In genomic region chr15:38563723-38564519, GRCh38 we compare ENCODE assay signal across 8 cellular contexts. TPM values are rescaled to one million over a fixed set of nuclear protein-coding genes. Genes with fewer than 3 reads are reported as not detected.
DNase-seq lines count a peak whose midpoint lies in the region; ATAC-seq and TF ChIP-seq lines count a peak whose summit lies in the region.

No MANE protein-coding gene starts in this region.

- no peaks in the 10 kb centered on the region for H3K9me3 ChIP-seq in CD4-positive, alpha-beta memory T cell (ENCODE audit: control insufficient read depth in 1 of 2, low read length in 2 of 2)
- H3K9me3 ChIP-seq in SK-N-MC (ENCODE audit: low read depth, low read length) = no peaks in the 10 kb centered on the region
- no peaks in the 10 kb centered on the region for H3K9me3 ChIP-seq in left ventricle myocardium inferior (replicated peaks)
- H3K9me3 ChIP-seq in prostate gland = no peaks in the 10 kb centered on the region
- no peaks in the 10 kb centered on the region for H3K9me3 ChIP-seq in uterus

- ATAC-seq in GM19438 (IDR thresholded peaks at IDR 0.05; ENCODE audit: low read depth, unreplicated experiment) (peak; percentile 54), HG03558 (IDR thresholded peaks at IDR 0.05; ENCODE audit: extremely low read depth, unreplicated experiment) (peak; percentile 39)

- DNase-seq in CD4-positive, alpha-beta memory T cell = peak; percentile 82 to 89 (median 84)
- DNase-seq in SK-N-MC (ENCODE audit: low read depth, low spot score) = no peak
- peak; percentile 64 for DNase-seq in left ventricle myocardium inferior
- peak; percentile 56 for DNase-seq in prostate gland (ENCODE audit: low spot score)
- peak in 1 of 2 donors; percentile 52 for DNase-seq in uterus

- H3K36me3 ChIP-seq in CD4-positive, alpha-beta memory T cell (ENCODE audit: insufficient read depth, low read length) = peaks cover 9% of the 10 kb centered on the region
- H3K36me3 ChIP-seq in SK-N-MC (ENCODE audit: insufficient read depth, low read length) (no peaks in the 10 kb centered on the region), left ventricle myocardium inferior (no peaks in the 10 kb centered on the region), prostate gland (no peaks in the 10 kb centered on the region), uterus (no peaks in the 10 kb centered on the region)

- peak overlapping the region; percentile 79 to 97 (median 95) for H3K27ac Mint-ChIP-seq in CD4-positive, alpha-beta memory T cell
- peak overlapping the region; percentile 98 for H3K27ac Mint-ChIP-seq in activated naive CD8-positive, alpha-beta T cell

- H3K4me1 ChIP-seq in CD4-positive, alpha-beta memory T cell (ENCODE audit: insufficient read depth, low read length) = peaks cover 64% of the 10 kb centered on the region
- peaks cover 14% of the 10 kb centered on the region for H3K4me1 ChIP-seq in left ventricle myocardium inferior
- peaks cover 5% of the 10 kb centered on the region for H3K4me1 ChIP-seq in prostate gland (replicated peaks)
- peaks cover 0 to 5% of the 10 kb centered on the region in 2 donors for H3K4me1 ChIP-seq in uterus

- peak overlapping the region; percentile 89 for H3K27ac ChIP-seq in CD4-positive, alpha-beta memory T cell (ENCODE audit: low read depth, low read length)
- H3K27ac ChIP-seq in SK-N-MC (no peak overlapping the region), left ventricle myocardium inferior (replicated peaks) (no peak overlapping the region), prostate gland (peak overlapping the region in 1 of 2 donors; percentile 45), uterus (no peak overlapping the region)

- H3K4me3 Mint-ChIP-seq in CD4-positive, alpha-beta memory T cell = peak overlapping the region; percentile 94 to 99 (median 98)
- peak overlapping the region; percentile 95 for H3K4me3 Mint-ChIP-seq in activated naive CD8-positive, alpha-beta T cell

- no peak for TF ChIP-seq POLR2A in prostate gland (IDR thresholded peaks at IDR 0.05)
- TF ChIP-seq POLR2A in uterus (IDR thresholded peaks at IDR 0.05) = no peak

- peak overlapping the region; percentile 95 to 97 for H3K4me3 ChIP-seq in CD4-positive, alpha-beta memory T cell (ENCODE audit: low read length in 2 of 2)
- H3K4me3 ChIP-seq in SK-N-MC = peak overlapping the region; percentile 52
- H3K4me3 ChIP-seq in left ventricle myocardium inferior = peak overlapping the region; percentile 72
- peak overlapping the region; percentile 51 for H3K4me3 ChIP-seq in prostate gland
- peak overlapping the region; percentile 22 to 40 for H3K4me3 ChIP-seq in uterus

- 11% methylated on average over 52 of the region's 59 CpGs for WGBS in prostate gland

- H3K27me3 ChIP-seq in CD4-positive, alpha-beta memory T cell (ENCODE audit: insufficient read depth, low read length) = no peaks in the 10 kb centered on the region
- H3K27me3 ChIP-seq in left ventricle myocardium inferior (ENCODE audit: low read depth) = peaks cover 81% of the 10 kb centered on the region
- peaks cover 4% of the 10 kb centered on the region for H3K27me3 ChIP-seq in prostate gland (replicated peaks; ENCODE audit: insufficient read depth)
- H3K27me3 ChIP-seq in uterus = no peaks in the 10 kb centered on the region

- peak; percentile 92 for TF ChIP-seq CTCF in left ventricle myocardium inferior (IDR thresholded peaks at IDR 0.05; ENCODE audit: borderline replicate concordance)
- TF ChIP-seq CTCF in prostate gland (IDR thresholded peaks at IDR 0.05) = peak; percentile 76 to 85 (median 82)
- TF ChIP-seq CTCF in uterus (IDR thresholded peaks at IDR 0.05) = peak; percentile 55 to 65 (median 62)

- peaks cover 44 to 78% (median 60%) of the 10 kb centered on the region in 4 donors for H3K4me1 Mint-ChIP-seq in CD4-positive, alpha-beta memory T cell
- H3K4me1 Mint-ChIP-seq in activated naive CD8-positive, alpha-beta T cell (ENCODE audit: low read depth) = peaks cover 66% of the 10 kb centered on the region

- CTCF ChIA-PET in CD4-positive, alpha-beta memory T cell (lab: Charles Lee; ENCODE audit: partially characterized antibody) = interaction anchor here (0.7 to 12.8 kb wide), 58 partner anchors 8 to 138 kb away, joined by 3 to 717 read pairs (median 8); partner anchors contain the start of gene FAM98B

- peaks cover 0 to 2% (median 0%) of the 10 kb centered on the region in 8 donors for H3K9me3 Mint-ChIP-seq in CD4-positive, alpha-beta memory T cell
- H3K9me3 Mint-ChIP-seq in activated naive CD8-positive, alpha-beta T cell (ENCODE audit: low read depth) = no peaks in the 10 kb centered on the region

- peaks cover 17 to 36% of the 10 kb centered on the region in 2 donors for H3K36me3 Mint-ChIP-seq in CD4-positive, alpha-beta memory T cell
- H3K36me3 Mint-ChIP-seq in activated naive CD8-positive, alpha-beta T cell = peaks cover 8% of the 10 kb centered on the region

- H3K9ac ChIP-seq in SK-N-MC (ENCODE audit: insufficient read length) = no peak overlapping the region

- no peaks in the 10 kb centered on the region for H3K27me3 Mint-ChIP-seq in CD4-positive, alpha-beta memory T cell
- no peaks in the 10 kb centered on the region for H3K27me3 Mint-ChIP-seq in activated naive CD8-positive, alpha-beta T cell

- POLR2A ChIA-PET in CD4-positive, alpha-beta memory T cell (lab: Charles Lee; ENCODE audit: partially characterized antibody) = interaction anchor here (0.7 to 10.5 kb wide), 46 partner anchors 11 to 1060 kb away, joined by 3 to 452 read pairs (median 6); partner anchors contain the start of gene FAM98B

- intact Hi-C loops in CD4-positive, alpha-beta memory T cell (cut with micrococcal nuclease) = loop anchor here (1.0 to 5.0 kb wide), 6 partner anchors 47 to 119 kb away; no protein-coding TSS in a partner anchor
- intact Hi-C loops in left ventricle myocardium inferior (cut with micrococcal nuclease) = loop anchor here (10.0 kb wide), 1 partner anchor 121 kb away; no protein-coding TSS in a partner anchor
- intact Hi-C loops in prostate gland (cut with DNase I) = loop anchor here (10.0 kb wide), 1 partner anchor 121 kb away; no protein-coding TSS in a partner anchor
- intact Hi-C loops in uterus (cut with DNase I; ENCODE audit: low total_unique reads) = no loop called here

RNA-seq across cellular contexts. Expression of gene RASGRP1, which starts 0.7 kb away (rescaled TPM):
- total RNA-seq in CD4-positive, alpha-beta memory T cell = 100 to 1,000 TPM; 123 to 125 TPM
- 10 to 100 TPM; 47.8 to 85.9 TPM for polyA plus RNA-seq in CD4-positive, alpha-beta memory T cell
- 0.44 TPM for total RNA-seq in left ventricle myocardium inferior
- 1 to 10 TPM in 1 of 2 donors, under 1 TPM in 1; 0.36 to 7.6 TPM for total RNA-seq in prostate gland
- total RNA-seq in uterus = under 1 TPM in 3 of 4 donors, not detected in 1; under 0.01 to 0.82 (median 0.48) TPM

Comparison
In these comparisons a context has a peak if more than half of its experiments do, and no peak if none do; other contexts are left out.
1. H3K4me3 ChIP-seq: peak in every context shown above with its lines; median percentile 96 in CD4-positive, alpha-beta memory T cell; 72 in left ventricle myocardium inferior; 52 in SK-N-MC; 51 in prostate gland; 31 in uterus.
2. RNA of gene RASGRP1, which starts 0.7 kb away (total RNA-seq): 123 to 125 TPM in CD4-positive, alpha-beta memory T cell; 0.36 to 7.6 TPM in prostate gland, under 0.01 to 0.82 TPM in uterus and 0.44 TPM in left ventricle myocardium inferior (single experiment); every median in the first group is over 10 times any median in the second.
3. Peak in every context shown above with its lines, with median percentiles within 50 percentile points of each other: CTCF ChIP-seq.